1 cellular context compared by ENCODE assay signal in the genomic region with DNA sequence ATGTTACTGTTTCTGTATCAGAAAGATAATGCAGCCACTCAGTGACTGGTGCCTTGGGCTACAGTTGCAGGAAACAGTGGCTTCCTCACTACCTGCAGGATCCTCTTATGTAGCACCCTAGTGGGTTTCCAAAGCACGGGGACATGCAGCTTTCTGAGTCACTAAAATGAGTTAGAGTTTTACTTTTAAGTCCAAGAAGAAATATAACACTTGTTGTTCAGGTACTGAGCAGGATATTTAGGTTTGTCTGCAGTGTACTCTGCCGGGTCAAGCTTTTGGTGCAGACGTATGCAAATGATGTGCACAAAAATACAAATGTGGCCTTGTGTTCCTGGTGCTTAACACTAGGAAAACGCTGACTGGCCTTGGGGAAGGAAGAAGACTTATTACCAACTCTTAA.
TF ChIP-seq lines count a peak whose summit lies in the region.

No MANE protein-coding gene starts in this region.

TF ChIP-seq in HEK293T, 16 proteins besides CTCF, POLR2A, EP300 and RAD21 (continued from another document):
- TF ChIP-seq, protein P1, sequence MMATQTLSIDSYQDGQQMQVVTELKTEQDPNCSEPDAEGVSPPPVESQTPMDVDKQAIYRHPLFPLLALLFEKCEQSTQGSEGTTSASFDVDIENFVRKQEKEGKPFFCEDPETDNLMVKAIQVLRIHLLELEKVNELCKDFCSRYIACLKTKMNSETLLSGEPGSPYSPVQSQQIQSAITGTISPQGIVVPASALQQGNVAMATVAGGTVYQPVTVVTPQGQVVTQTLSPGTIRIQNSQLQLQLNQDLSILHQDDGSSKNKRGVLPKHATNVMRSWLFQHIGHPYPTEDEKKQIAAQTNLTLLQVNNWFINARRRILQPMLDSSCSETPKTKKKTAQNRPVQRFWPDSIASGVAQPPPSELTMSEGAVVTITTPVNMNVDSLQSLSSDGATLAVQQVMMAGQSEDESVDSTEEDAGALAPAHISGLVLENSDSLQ (IDR thresholded peaks at IDR 0.05) = no peak
- TF ChIP-seq L3MBTL2 (conservative IDR thresholded peaks at IDR 0.05) = no peak
TF ChIP-seq in HEK293T: peak in this region for 0.
